ENCODE assay signal across 35 cellular contexts in the genomic region with DNA sequence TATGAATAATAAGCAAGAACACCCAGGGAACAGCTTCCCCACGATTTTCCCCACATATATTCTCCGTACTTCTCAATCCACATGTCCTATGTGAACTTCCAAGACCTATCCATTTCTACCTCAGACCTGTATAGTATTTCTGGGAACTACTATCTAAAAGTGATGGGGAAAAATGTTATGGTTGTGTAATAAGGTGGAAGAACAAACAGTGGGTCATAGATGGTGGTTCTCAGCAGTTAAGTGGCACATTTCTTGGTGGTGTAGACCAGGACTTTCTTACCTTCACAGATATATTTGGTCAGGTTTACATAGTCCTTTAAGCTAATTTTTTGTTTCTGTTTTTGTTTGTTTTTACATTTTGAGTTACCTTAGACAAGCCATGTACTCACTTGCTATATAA.
A peak's percentile ranks its signal among the peaks of the same experiment; 100 is the strongest.
DNase-seq lines count a peak whose midpoint lies in the region; ATAC-seq, FAIRE-seq and TF ChIP-seq lines count a peak whose summit lies in the region.
"Had no signal": no experiment of that assay in that cellular context is flagged by ENCODE, and none has a peak within 500 bp of the region (broad histone marks: within the 10 kb centered on the region; RNA-seq: fewer than 3 reads in every experiment).

No MANE protein-coding gene starts in this region.

- no peak overlapping the region for H3K4ac ChIP-seq in H1 (replicated peaks; ENCODE audit: insufficient read length, low read depth, low read length)

- H3K9ac ChIP-seq in liver (ENCODE audit: low read depth in 1 of 2, low read length in 2 of 2) (no peak overlapping the region), HepG2 (ENCODE audit: insufficient read depth, low read depth, low read length) (no peak overlapping the region), H1 (replicated peaks in 1 of 4; ENCODE audit: extremely low read depth in 1 of 4, low read depth in 3 of 4, low read length in 3 of 4) (no peak overlapping the region)
- H3K9ac ChIP-seq: BLaER1; BLaER1 treated with 17β-estradiol and CSF1 and Interleukin-3, amounts not matched to agents 10 nM and 100 nM had no signal

- no peaks in the 10 kb centered on the region for H3K27me3 ChIP-seq in liver (ENCODE audit: control insufficient read depth in 4 of 4, insufficient read depth in 4 of 4, low read length in 3 of 4)
- H3K27me3 ChIP-seq in HepG2 (ENCODE audit: control insufficient read depth in 1 of 2, insufficient read depth in 2 of 2, low read length in 2 of 2), result no peaks in the 10 kb centered on the region
- H3K27me3 ChIP-seq in H1 (replicated peaks in 1 of 4; ENCODE audit: control insufficient read depth in 3 of 4, extremely low read depth in 1 of 4, insufficient read depth in 3 of 4, low read length in 3 of 4), result no peaks in the 10 kb centered on the region
- H3K27me3 ChIP-seq in right lobe of liver, result no peaks in the 10 kb centered on the region
- H3K27me3 ChIP-seq in foreskin keratinocyte, result no peaks in the 10 kb centered on the region
- H3K27me3 ChIP-seq: BE2C; BLaER1; BLaER1 treated with 17β-estradiol and CSF1 and Interleukin-3, amounts not matched to agents 10 nM and 100 nM had no signal

- CTCF ChIA-PET in HepG2 (lab: Yijun Ruan, JAX; ENCODE audit: low intra/inter-chr PET ratio, low total read pairs), result no interaction called here
- CTCF ChIA-PET in H1 (lab: Charles Lee; ENCODE audit: partially characterized antibody), result no interaction called here

- H4K8ac ChIP-seq in H1 (ENCODE audit: extremely low read depth, insufficient read depth, low read length), result no peak overlapping the region

- DNase-seq in HepG2 (ENCODE audit: low spot score) (no peak), H1 (ENCODE audit: low read depth in 1 of 2, low spot score in 2 of 2) (no peak), left lobe of liver (ENCODE audit: low spot score) (no peak), right lobe of liver (no peak), activated gamma-delta T cell treated with Interleukin-2 at 50 U/mL for 16 hours (no peak), NCI-H2227 treated with DMSO at 0.1 percent for 48 hours (lab: John Stamatoyannopoulos, UW) (no peak), foreskin keratinocyte (no peak)
- DNase-seq: 8988T; ACHN; AML-193; BE2C; C1 segment of cervical spinal cord; Caco-2; Calu3; CD4-positive, alpha-beta memory T cell; CD4-positive, alpha-beta T cell; CD4-positive, CD25-positive, alpha-beta regulatory T cell; CD8-positive, alpha-beta memory T cell; CD8-positive, alpha-beta T cell; COR-L47; DMS 273 treated with DMSO at 0.1 percent for 48 hours; DMS153; DMS53; DMS79; DMS79 treated with DMSO at 0.1 percent for 48 hours; DND-41; EL had no signal

- H3K56ac ChIP-seq in H1 (replicated peaks; ENCODE audit: insufficient read length, low read depth, low read length), result no peak overlapping the region

- H4K5ac ChIP-seq in H1 (ENCODE audit: insufficient read length, low read depth, low read length), result no peak overlapping the region

- H3K4me3 ChIP-seq in liver (ENCODE audit: low read depth in 1 of 3, low read length in 3 of 3) (no peak overlapping the region), HepG2 (replicated peaks in 1 of 3; ENCODE audit: insufficient read depth in 1 of 3, low read depth in 2 of 3, low read length in 3 of 3) (no peak overlapping the region), H1 (ENCODE audit: extremely low read depth in 1 of 4, insufficient read depth in 2 of 4, low read depth in 3 of 4, low read length in 4 of 4) (no peak overlapping the region), right lobe of liver (no peak overlapping the region)
- H3K4me3 ChIP-seq: A549; BLaER1; BLaER1 treated with 17β-estradiol and CSF1 and Interleukin-3, amounts not matched to agents 10 nM and 100 nM had no signal

- H3K79me1 ChIP-seq in H1 (ENCODE audit: low read depth, low read length), result no peaks in the 10 kb centered on the region

- H3K27ac ChIP-seq in liver (ENCODE audit: low read depth in 1 of 2, low read length in 2 of 2) (peak overlapping the region; percentile 6 to 64), HepG2 (ENCODE audit: extremely low read length, insufficient read depth, low read length) (no peak overlapping the region), H1 (ENCODE audit: low read depth, low read length) (no peak overlapping the region), right lobe of liver (peak overlapping the region; percentile 18 to 49 (median 33)), foreskin keratinocyte (no peak overlapping the region)
- H3K27ac ChIP-seq: 22Rv1; A549; BLaER1; BLaER1 treated with 17β-estradiol and CSF1 and Interleukin-3, amounts not matched to agents 10 nM and 100 nM; C4-2B had no signal

- H2BK12ac ChIP-seq in H1 (ENCODE audit: low read depth, low read length), result no peak overlapping the region

- no peak overlapping the region for H2BK15ac ChIP-seq in H1 (ENCODE audit: low read length)

- WGBS in liver, result 84% methylated on average over 2 of the region's 2 CpGs
- 5% methylated on average over 2 of the region's 2 CpGs for WGBS in HepG2 (ENCODE audit: low lambda C conversion rate)
- 100% methylated on average over 2 of the region's 2 CpGs; no CpG with 5 or more reads in 1 of the 2 experiments for WGBS in H1 (ENCODE audit: extremely low coverage in 1 of 2, insufficient coverage in 1 of 2, insufficient read length in 1 of 2, insufficient replicate concordance in 2 of 2, low coverage in 1 of 2, low lambda C conversion rate in 2 of 2, missing lambda C conversion rate in 1 of 2), 2 experiments
- 70% methylated on average over 2 of the region's 2 CpGs for WGBS in right lobe of liver (ENCODE audit: insufficient coverage, low coverage, low lambda C conversion rate, missing lambda C conversion rate)

- no peak overlapping the region for H4K91ac ChIP-seq in H1 (replicated peaks; ENCODE audit: insufficient read length, low read length)

- H3K4me2 ChIP-seq in HepG2 (ENCODE audit: low read depth, low read length) (no peak overlapping the region), H1 (ENCODE audit: insufficient read depth in 1 of 2, low read depth in 2 of 2, low read length in 2 of 2) (no peak overlapping the region)
- H3K4me2 ChIP-seq: A549; BLaER1; BLaER1 treated with 17β-estradiol and CSF1 and Interleukin-3, amounts not matched to agents 10 nM and 100 nM had no signal

- H2BK120ac ChIP-seq in H1 (replicated peaks; ENCODE audit: low read depth, low read length), result no peak overlapping the region

- POLR2A ChIA-PET in HepG2 (lab: Yijun Ruan, JAX) (no interaction called here), H1 (lab: Charles Lee; ENCODE audit: partially characterized antibody) (no interaction called here)

- TF ChIP-seq POLR2A in HepG2 (IDR thresholded peaks at IDR 0.05; ENCODE audit: insufficient read depth in 1 of 2, low read depth in 2 of 2, low read length in 2 of 2), result no peak
- no peak for TF ChIP-seq POLR2A in H1 (IDR thresholded peaks at IDR 0.05; ENCODE audit: control extremely low read depth in 1 of 2, low read depth in 2 of 2, low read length in 2 of 2)
- TF ChIP-seq POLR2A in right lobe of liver (IDR thresholded peaks at IDR 0.05), result no peak

- intact Hi-C loops in HepG2 (cut with micrococcal nuclease; ENCODE audit: unreplicated experiment) (no loop called here), right lobe of liver (cut with DNase I) (no loop called here)

- no peaks in the 10 kb centered on the region for H4K20me1 ChIP-seq in HepG2 (ENCODE audit: insufficient read depth, low read length)
- H4K20me1 ChIP-seq in H1 (replicated peaks in 1 of 2; ENCODE audit: control insufficient read depth in 1 of 2, insufficient read depth in 2 of 2, low read length in 2 of 2), result no peaks in the 10 kb centered on the region
- H4K20me1 ChIP-seq: BLaER1; BLaER1 treated with 17β-estradiol and CSF1 and Interleukin-3, amounts not matched to agents 10 nM and 100 nM had no signal

- H3K23ac ChIP-seq in H1 (ENCODE audit: insufficient read length), result no peak overlapping the region

- ATAC-seq in HepG2, result no peak
- peak; percentile 65 for ATAC-seq in left lobe of liver
- ATAC-seq in right lobe of liver, result peak; percentile 30 to 71 (median 66)
- no peak for ATAC-seq in foreskin keratinocyte
- ATAC-seq: A549; CD8-positive, alpha-beta T cell had no signal

- H3K79me2 ChIP-seq in HepG2 (ENCODE audit: insufficient read depth, low read length) (no peaks in the 10 kb centered on the region), H1 (ENCODE audit: control insufficient read depth in 1 of 2, insufficient read depth in 2 of 2, low read length in 2 of 2) (no peaks in the 10 kb centered on the region)

- no peaks in the 10 kb centered on the region for H3K36me3 ChIP-seq in liver (ENCODE audit: control insufficient read depth in 4 of 4, insufficient read depth in 3 of 4, low read depth in 1 of 4, low read length in 3 of 4)
- no peaks in the 10 kb centered on the region for H3K36me3 ChIP-seq in HepG2 (replicated peaks in 1 of 2; ENCODE audit: control insufficient read depth in 1 of 2, insufficient read depth in 2 of 2, low read length in 2 of 2)
- no peaks in the 10 kb centered on the region for H3K36me3 ChIP-seq in H1 (ENCODE audit: control insufficient read depth in 2 of 4, insufficient read depth in 4 of 4, low read length in 3 of 4)
- no peaks in the 10 kb centered on the region for H3K36me3 ChIP-seq in right lobe of liver
- H3K36me3 ChIP-seq: BE2C; BLaER1; BLaER1 treated with 17β-estradiol and CSF1 and Interleukin-3, amounts not matched to agents 10 nM and 100 nM had no signal

- no peaks in the 10 kb centered on the region for H3K23me2 ChIP-seq in H1 (ENCODE audit: low read depth, low read length)

- H2AFZ ChIP-seq in HepG2 (ENCODE audit: low read length) (no peak overlapping the region), H1 (ENCODE audit: low read length) (peak overlapping the region; percentile 26; the same call in 1 of the 2 replicates)

- in situ Hi-C loops in HepG2 (cut with HindIII; ENCODE audit: extremely low pct_ligation_motif_present, low pct_unique_long_range_greater_than_20kb), result no loop called here

- BruUV-seq in HepG2 (replicated peaks; lab: Mats Ljungman, UMichigan), result no TSS peak

- no peak overlapping the region for H2BK5ac ChIP-seq in H1 (ENCODE audit: low read depth, low read length)

- TF ChIP-seq EP300 in HepG2 (IDR thresholded peaks at IDR 0.05; ENCODE audit: low read depth in 2 of 2, low read length in 2 of 2) (no peak), HepG2 (CRISPR knock-in tag; IDR thresholded peaks at IDR 0.05; ENCODE audit: borderline replicate concordance) (no peak), H1 (IDR thresholded peaks at IDR 0.05; ENCODE audit: borderline replicate concordance in 1 of 2, low read depth in 2 of 2, low read length in 2 of 2) (no peak)

- H3K4me1 ChIP-seq in liver (ENCODE audit: control insufficient read depth in 4 of 4, insufficient read depth in 4 of 4, low read length in 3 of 4) (peaks cover 2 to 10% (median 5%) of the 10 kb centered on the region in 4 donors), HepG2 (ENCODE audit: insufficient read depth, low read length) (no peaks in the 10 kb centered on the region), H1 (replicated peaks in 1 of 4; ENCODE audit: control insufficient read depth in 3 of 4, insufficient read depth in 4 of 4, low read length in 3 of 4) (no peaks in the 10 kb centered on the region), right lobe of liver (peaks cover 0 to 16% (median 0%) of the 10 kb centered on the region in 4 donors), foreskin keratinocyte (no peaks in the 10 kb centered on the region)
- H3K4me1 ChIP-seq: A549; BE2C; BLaER1; BLaER1 treated with 17β-estradiol and CSF1 and Interleukin-3, amounts not matched to agents 10 nM and 100 nM; Caco-2 had no signal

- H2BK20ac ChIP-seq in H1 (ENCODE audit: low read length), result no peak overlapping the region

- H3K9me3 ChIP-seq in liver (ENCODE audit: control insufficient read depth in 4 of 4, low read length in 3 of 4) (no peaks in the 10 kb centered on the region), HepG2 (ENCODE audit: low read length) (no peaks in the 10 kb centered on the region), H1 (ENCODE audit: insufficient read depth in 2 of 2, low read depth in 1 of 2, low read length in 1 of 2) (peaks cover 8 to 14% of the 10 kb centered on the region in 2 experiments; a peak in 3 of 4 replicates), right lobe of liver (no peaks in the 10 kb centered on the region)
- H3K9me3 ChIP-seq: A549; BE2C; BLaER1; BLaER1 treated with 17β-estradiol and CSF1 and Interleukin-3, amounts not matched to agents 10 nM and 100 nM; Caco-2 had no signal

- no peak for FAIRE-seq in HepG2 (lab: Jason Lieb, UNC)
- FAIRE-seq in H1 (lab: Jason Lieb, UNC), result no peak
- FAIRE-seq: A204.1, D721Med had no signal

- H2AK5ac ChIP-seq in H1 (ENCODE audit: low read depth, low read length), result no peak overlapping the region

- H3K18ac ChIP-seq in H1 (ENCODE audit: extremely low read depth, low read length), result no peak overlapping the region

- TF ChIP-seq CTCF in liver (IDR thresholded peaks at IDR 0.05; ENCODE audit: low read depth, low read length, missing input control), result no peak
- no peak for TF ChIP-seq CTCF in HepG2 (CRISPR knock-in tag; IDR thresholded peaks at IDR 0.05)
- no peak for TF ChIP-seq CTCF in H1 (IDR thresholded peaks at IDR 0.05; ENCODE audit: control extremely low read depth in 1 of 3, insufficient read depth in 1 of 3, low read depth in 1 of 3, low read length in 3 of 3)
- no peak for TF ChIP-seq CTCF in right lobe of liver (IDR thresholded peaks at IDR 0.05)
- TF ChIP-seq CTCF in foreskin keratinocyte (conservative IDR thresholded peaks at IDR 0.05), result no peak

- TF ChIP-seq RAD21 in liver (IDR thresholded peaks at IDR 0.05) (no peak), HepG2 (CRISPR knock-in tag; IDR thresholded peaks at IDR 0.05) (no peak), H1 (IDR thresholded peaks at IDR 0.05 in 1 of 2, conservative IDR thresholded peaks at IDR 0.05 in 1 of 2; ENCODE audit: low read depth in 2 of 2, low read length in 2 of 2) (no peak)

- no peak overlapping the region for H3K14ac ChIP-seq in H1 (ENCODE audit: insufficient read length)

Comparison
In these comparisons a context has a peak if more than half of its experiments do, and no peak if none do; other contexts are left out.
1. H3K27ac ChIP-seq: peak in liver (2 of 2) and right lobe of liver (3 of 3); none in HepG2 (single experiment), H1 (single experiment) and foreskin keratinocyte (single experiment).
2. ATAC-seq: peak in left lobe of liver (single experiment) and right lobe of liver (4 of 4); none in HepG2 (single experiment) and foreskin keratinocyte (single experiment).